11 cellular contexts compared by ENCODE assay signal in the genomic region with DNA sequence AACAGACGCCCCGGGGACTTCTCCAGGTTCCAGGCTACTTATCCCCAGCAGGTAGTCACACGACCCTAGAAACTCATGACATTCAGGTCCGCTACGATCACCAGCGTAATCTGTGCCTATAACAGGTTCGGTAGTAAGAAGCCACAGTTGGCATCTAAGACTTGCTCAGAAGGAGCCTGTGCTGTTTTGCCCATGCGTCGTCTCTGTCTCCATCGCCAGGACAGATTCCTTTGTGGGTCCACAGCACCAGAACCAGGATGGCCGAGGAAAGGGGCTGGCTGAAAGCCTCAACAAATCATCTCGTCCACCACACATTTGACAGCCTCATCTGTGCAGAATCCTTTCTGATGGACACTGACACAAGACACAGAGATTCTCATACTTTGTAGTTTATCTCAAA.
"Had no signal": no experiment of that assay in that cellular context is flagged by ENCODE, and none has a peak within 500 bp of the region (broad histone marks: within the 10 kb centered on the region; RNA-seq: fewer than 3 reads in every experiment).

No MANE protein-coding gene starts in this region.

- H3K27ac ChIP-seq: GM23248 had no signal

- H3K9me3 Mint-ChIP-seq: GM23338, H9, HFFc6 had no signal

- H3K4me1 Mint-ChIP-seq: GM23338, H9 had no signal

- FAIRE-seq: H1, H54 had no signal

- H3K27ac Mint-ChIP-seq: GM23338, H9, HFFc6 had no signal

- H3K4me3 ChIP-seq: GM23248, GM23338, HAP-1 had no signal

- DNase-seq: GM23248, GOT3, H7, H9, HCEC 1CT, HFFc6 had no signal

- H3K9me3 ChIP-seq: HAP-1 had no signal

- H3K4me3 Mint-ChIP-seq: GM23338, H9, HFFc6 had no signal

- ATAC-seq: GM23338, HCT116 had no signal

- H3K4me1 ChIP-seq: HAP-1 had no signal
